ENCODE assay signal across 20 cellular contexts in the genomic region with DNA sequence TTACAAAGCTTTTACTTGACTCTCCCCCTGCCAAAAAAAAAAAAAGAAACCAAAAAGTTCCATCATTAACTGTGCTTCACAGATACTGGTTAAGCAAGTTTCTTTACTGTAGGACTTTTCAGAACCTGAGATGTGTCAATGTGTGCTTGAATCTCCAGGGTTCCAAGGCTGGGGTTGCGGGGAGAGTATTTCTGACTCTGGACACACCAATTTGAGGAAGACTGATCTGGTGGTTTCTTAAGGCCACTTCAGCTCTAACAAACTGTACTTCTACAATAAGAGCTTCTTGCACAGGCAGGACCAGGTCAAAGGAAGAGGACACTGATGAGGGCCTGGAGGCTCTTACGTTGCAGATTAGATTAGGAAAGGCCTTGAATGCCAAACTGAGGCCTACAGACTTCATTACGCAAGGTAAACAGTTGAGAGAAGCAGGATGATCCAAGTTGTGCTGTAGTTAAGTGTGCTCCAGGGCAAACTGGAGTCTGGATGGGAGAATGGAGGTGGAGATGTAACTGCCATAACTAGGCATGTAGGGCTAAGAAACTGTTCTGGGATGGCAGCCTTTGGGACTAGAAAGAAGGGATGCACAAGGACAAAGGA. TPM values are rescaled to one million over a fixed set of nuclear protein-coding genes. Genes with fewer than 3 reads are reported as not detected.
"Had no signal": no experiment of that assay in that cellular context is flagged by ENCODE, and none has a peak within 500 bp of the region (broad histone marks: within the 10 kb centered on the region; RNA-seq: fewer than 3 reads in every experiment).

No MANE protein-coding gene starts in this region.

- ATAC-seq: activated T-cell treated with anti-CD3 and anti-CD28 coated beads, Interleukin-2, amount 50 U/mL, for 4 hours; gastrocnemius medialis; sciatic nerve had no signal

- H3K9me3 ChIP-seq: gastrocnemius medialis, heart left ventricle, suprapubic skin had no signal

- H3K4me3 Mint-ChIP-seq: activated CD4-positive, alpha-beta memory T cell treated with anti-CD3 and anti-CD28 coated beads for 36 hours; activated naive CD8-positive, alpha-beta T cell; activated T-cell treated with anti-CD3 and anti-CD28 coated beads, Interleukin-2, amount 50 U/mL, for 4 hours; neural progenitor cell; stimulated activated naive CD8-positive, alpha-beta T cell treated with anti-CD3 and anti-CD28 coated beads, Interleukin-15, Interleukin-2, amounts not matched to agents 100 ng/mL and 50 ng/mL, for 24 hours had no signal

- DNase-seq: activated CD4-positive, alpha-beta memory T cell treated with anti-CD3 and anti-CD28 coated beads for 36 hours; activated CD4-positive, alpha-beta T cell treated with anti-CD3 and anti-CD28 coated beads for 1 hour; activated gamma-delta T cell treated with Interleukin-2 at 50 U/mL for 16 hours; activated T-cell treated with anti-CD3 and anti-CD28 coated beads, Interleukin-2, amount 50 U/mL, for 4 hours; anterior cingulate cortex; cerebellar nuclear complex; effector CD8-positive, alpha-beta T cell; gastrocnemius medialis; heart left ventricle; midbrain; T-helper 9 cell had no signal

- H3K4me2 ChIP-seq: neural progenitor cell had no signal

- H3K36me3 ChIP-seq: gastrocnemius medialis, neural progenitor cell had no signal

- H3K27ac Mint-ChIP-seq: activated CD4-positive, alpha-beta memory T cell treated with anti-CD3 and anti-CD28 coated beads for 36 hours; activated naive CD8-positive, alpha-beta T cell; neural progenitor cell; stimulated activated naive CD8-positive, alpha-beta T cell treated with anti-CD3 and anti-CD28 coated beads, Interleukin-15, Interleukin-2, amounts not matched to agents 100 ng/mL and 50 ng/mL, for 24 hours had no signal

- H2AFZ ChIP-seq: neural progenitor cell had no signal

- H3K4me3 ChIP-seq: gastrocnemius medialis, heart left ventricle, lung, neural progenitor cell, suprapubic skin had no signal

- H3K27me3 ChIP-seq: gastrocnemius medialis, heart left ventricle, neural progenitor cell, suprapubic skin had no signal

- H3K4me1 ChIP-seq: gastrocnemius medialis, neural progenitor cell had no signal

- H3K9me3 Mint-ChIP-seq: activated CD4-positive, alpha-beta memory T cell treated with anti-CD3 and anti-CD28 coated beads for 36 hours; activated T-cell treated with anti-CD3 and anti-CD28 coated beads, Interleukin-2, amount 50 U/mL, for 4 hours; neural progenitor cell; stimulated activated naive CD8-positive, alpha-beta T cell treated with anti-CD3 and anti-CD28 coated beads, Interleukin-15, Interleukin-2, amounts not matched to agents 100 ng/mL and 50 ng/mL, for 24 hours had no signal

- H3K27me3 Mint-ChIP-seq: activated CD4-positive, alpha-beta memory T cell treated with anti-CD3 and anti-CD28 coated beads for 36 hours; activated naive CD8-positive, alpha-beta T cell; stimulated activated naive CD8-positive, alpha-beta T cell treated with anti-CD3 and anti-CD28 coated beads, Interleukin-15, Interleukin-2, amounts not matched to agents 100 ng/mL and 50 ng/mL, for 24 hours had no signal

- H3K27ac ChIP-seq: epithelial cell of prostate, gastrocnemius medialis, heart left ventricle, neural progenitor cell, suprapubic skin had no signal

- H3K9ac ChIP-seq: neural progenitor cell had no signal

RNA-seq across cellular contexts. Expression of a gene that starts 45.1 kb away (rescaled TPM):
- total RNA-seq: activated T-cell treated with anti-CD3 and anti-CD28 coated beads, Interleukin-2, amount 50 U/mL, for 4 hours; gastrocnemius medialis; osteocyte; pulmonary artery endothelial cell had no signal
- polyA plus RNA-seq: heart left ventricle had no signal
